ENCODE assay signal across 24 cellular contexts in genomic region chr10:72072046-72072445, GRCh38.
"Had no signal": no experiment of that assay in that cellular context is flagged by ENCODE, and none has a peak within 500 bp of the region (broad histone marks: within the 10 kb centered on the region; RNA-seq: fewer than 3 reads in every experiment).

No MANE protein-coding gene starts in this region.

- H3K36me3 ChIP-seq: esophagus squamous epithelium, left ventricle myocardium inferior, sigmoid colon, suprapubic skin, transverse colon, uterus, WERI-Rb-1 had no signal

- ATAC-seq: heart right ventricle, mucosa of descending colon had no signal

- H3K9me3 Mint-ChIP-seq: activated naive CD4-positive, alpha-beta T cell treated with anti-CD3 and anti-CD28 coated beads for 36 hours; activated T-helper 2 cell treated with anti-CD3 and anti-CD28 coated beads, Interferon-gamma antibody, Interleukin-2, Interleukin-4, amounts not matched to agents 10 μg/mL and 5 μg/mL and 100 μg/mL, durations not matched to agents 14 hours and 24 hours and 36 hours; immature natural killer cell; naive B cell; stimulated activated naive CD8-positive, alpha-beta T cell treated with anti-CD3 and anti-CD28 coated beads, Interleukin-15, Interleukin-2, amounts not matched to agents 100 ng/mL and 50 ng/mL, for 24 hours had no signal

- H3K27ac ChIP-seq: esophagus squamous epithelium, heart right ventricle, left ventricle myocardium inferior, parathyroid adenoma, sigmoid colon, suprapubic skin, transverse colon, uterus had no signal

- H3K27me3 ChIP-seq: heart right ventricle, suprapubic skin, transverse colon, uterus had no signal

- H3K4me3 ChIP-seq: esophagus squamous epithelium, heart right ventricle, left ventricle myocardium inferior, mucosa of descending colon, sigmoid colon, suprapubic skin, transverse colon, uterus had no signal

- H3K4me1 ChIP-seq: parathyroid adenoma, suprapubic skin, transverse colon, uterus had no signal

- DNase-seq: activated CD4-positive, alpha-beta T cell treated with anti-CD3 and anti-CD28 coated beads for 1 hour; activated CD4-positive, alpha-beta T cell treated with anti-CD3 and anti-CD28 coated beads, Interleukin-2, amount 50 U/mL, for 4 hours; activated naive CD4-positive, alpha-beta T cell treated with anti-CD3 and anti-CD28 coated beads for 36 hours; activated T-cell treated with anti-CD3 and anti-CD28 coated beads for 4 hours; amniotic stem cell; dermis blood vessel endothelial cell; effector memory CD4-positive, alpha-beta T cell; esophagus squamous epithelium; heart right ventricle; immature natural killer cell; kidney glomerular epithelial cell; left ventricle myocardium inferior; mesenchymal stem cell; mucosa of descending colon; naive B cell; sigmoid colon; T-helper 2 cell; transverse colon; uterus; WERI-Rb-1 had no signal

- H3K4me3 Mint-ChIP-seq: activated naive CD4-positive, alpha-beta T cell treated with anti-CD3 and anti-CD28 coated beads for 36 hours; immature natural killer cell; stimulated activated naive CD8-positive, alpha-beta T cell treated with anti-CD3 and anti-CD28 coated beads, Interleukin-15, Interleukin-2, amounts not matched to agents 100 ng/mL and 50 ng/mL, for 24 hours had no signal

- H3K27me3 Mint-ChIP-seq: naive B cell; stimulated activated naive CD8-positive, alpha-beta T cell treated with anti-CD3 and anti-CD28 coated beads, Interleukin-15, Interleukin-2, amounts not matched to agents 100 ng/mL and 50 ng/mL, for 24 hours had no signal

- H3K27ac Mint-ChIP-seq: activated naive CD4-positive, alpha-beta T cell treated with anti-CD3 and anti-CD28 coated beads for 36 hours had no signal

- H3K9me3 ChIP-seq: esophagus squamous epithelium, left ventricle myocardium inferior, mucosa of descending colon, sigmoid colon, suprapubic skin, transverse colon, uterus had no signal
